Comparison of ENCODE assay signal across 20 cellular contexts in genomic region chr1:221279146-221279545, GRCh38.
"Had no signal": no experiment of that assay in that cellular context is flagged by ENCODE, and none has a peak within 500 bp of the region (broad histone marks: within the 10 kb centered on the region; RNA-seq: fewer than 3 reads in every experiment).

No MANE protein-coding gene starts in this region.

- H3K9me3 ChIP-seq: gastroesophageal sphincter, neutrophil, ovary, prostate gland, thyroid gland had no signal

- H3K36me3 ChIP-seq: gastroesophageal sphincter, neutrophil, ovary, prostate gland, thyroid gland, WERI-Rb-1 had no signal

- DNase-seq: activated CD4-positive, alpha-beta T cell treated with anti-CD3 and anti-CD28 coated beads for 1 hour; activated CD4-positive, alpha-beta T cell treated with anti-CD3 and anti-CD28 coated beads, Interleukin-2, amount 50 U/mL, for 1 hour; activated naive CD4-positive, alpha-beta T cell treated with Interleukin-2 at 50 U/mL for 16 hours; activated naive CD8-positive, alpha-beta T cell treated with anti-CD3 and anti-CD28 coated beads, Interleukin-2, amount 10 ng/mL, durations not matched to agents 7 days and 5 days; activated T-cell treated with anti-CD3 and anti-CD28 coated beads, Interleukin-2, amount 50 U/mL, for 1 hour; amygdala; head of caudate nucleus; left colon; ovary; stimulated activated CD4-positive, alpha-beta T cell treated with anti-CD3 and anti-CD28 coated beads, Interleukin-12 subunit alpha, Interleukin-12 subunit beta, amount 100 ng/mL, for 4 hours; stimulated activated CD4-positive, alpha-beta T cell treated with anti-CD3 and anti-CD28 coated beads, Interleukin-4, amount 100 ng/mL, for 4 hours; substantia nigra; T-cell; thyroid gland; WERI-Rb-1 had no signal

- H3K4me3 ChIP-seq: coronary artery, gastroesophageal sphincter, ovary, prostate gland, thyroid gland had no signal

- H3K27ac ChIP-seq: coronary artery, epithelial cell of prostate, gastroesophageal sphincter, neutrophil, ovary, prostate gland, thyroid gland, WERI-Rb-1 had no signal

- H3K4me1 ChIP-seq: gastroesophageal sphincter, prostate gland had no signal

- ATAC-seq: gastroesophageal sphincter, left colon, T-cell had no signal

- H3K27me3 ChIP-seq: gastroesophageal sphincter, neutrophil, ovary, thyroid gland had no signal
